14 cellular contexts compared by ENCODE assay signal in the genomic region with DNA sequence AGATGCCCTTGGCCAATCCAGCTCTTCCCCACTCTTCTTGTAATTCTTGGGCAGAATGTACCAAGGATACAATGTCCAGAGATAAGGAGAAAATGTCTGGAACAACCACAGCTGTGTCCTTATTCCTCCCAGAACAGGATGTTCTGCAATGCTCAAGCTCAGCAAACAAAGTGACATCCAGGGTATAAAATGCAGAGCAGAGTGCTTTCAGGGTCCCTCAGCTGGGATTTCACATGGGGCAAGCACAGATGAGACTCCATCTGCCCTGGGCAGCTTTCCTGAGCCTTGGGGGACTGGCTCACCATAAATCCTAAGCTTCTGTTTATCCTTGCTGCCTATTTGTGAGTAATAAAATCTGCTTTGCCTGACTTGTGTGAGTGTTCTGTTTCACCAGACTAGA.
DNase-seq lines count a peak whose midpoint lies in the region; ATAC-seq, FAIRE-seq and TF ChIP-seq lines count a peak whose summit lies in the region.
"Had no signal": no experiment of that assay in that cellular context is flagged by ENCODE, and none has a peak within 500 bp of the region (broad histone marks: within the 10 kb centered on the region; RNA-seq: fewer than 3 reads in every experiment).

No MANE protein-coding gene starts in this region.

- DNase-seq in HepG2 (ENCODE audit: low spot score) (no peak), heart right ventricle (peak in 1 of 2 donors; percentile 37), prostate gland (ENCODE audit: low spot score) (peak; percentile 16), hepatic stellate cell (ENCODE audit: low spot score) (no peak), MV-4-11 (lab: John Stamatoyannopoulos, UW) (no peak)
- no peak for DNase-seq in CD4-positive, alpha-beta T cell
- DNase-seq: activated CD4-positive, CD25-positive, alpha-beta regulatory T cell treated with anti-CD3 and anti-CD28 coated beads, Interleukin-2, amount 50 U/mL, for 72 hours; hippocampal formation; SIG-M5 had no signal

- FAIRE-seq in HepG2 (lab: Jason Lieb, UNC) = no peak
- FAIRE-seq: colon had no signal

- intact Hi-C loops in HepG2 (cut with micrococcal nuclease; ENCODE audit: unreplicated experiment) (no loop called here), heart right ventricle (cut with DNase I) (loop anchor here in 1 of 10 donors (10.0 kb wide), 1 partner anchor 204 kb away; no protein-coding TSS in a partner anchor), prostate gland (cut with DNase I) (loop anchor here (5.0 kb wide), 1 partner anchor 476 kb away; no protein-coding TSS in a partner anchor)
- intact Hi-C loops in CD4-positive, alpha-beta T cell (cut with DNase I, micrococcal nuclease) = no loop called here

- H3K79me2 ChIP-seq in HepG2 (ENCODE audit: insufficient read depth, low read length) = no peaks in the 10 kb centered on the region

- no TSS peak for BruUV-seq in HepG2 (replicated peaks; lab: Mats Ljungman, UMichigan)

- TF ChIP-seq RAD21 in liver (IDR thresholded peaks at IDR 0.05) (no peak), HepG2 (CRISPR knock-in tag; IDR thresholded peaks at IDR 0.05) (no peak)

- H3K27me3 ChIP-seq in liver (ENCODE audit: control insufficient read depth in 4 of 4, insufficient read depth in 4 of 4, low read length in 3 of 4) (no peaks in the 10 kb centered on the region), HepG2 (ENCODE audit: control insufficient read depth in 1 of 2, insufficient read depth in 2 of 2, low read length in 2 of 2) (no peaks in the 10 kb centered on the region; a peak in 1 of 5 replicates), heart right ventricle (no peaks in the 10 kb centered on the region), prostate gland (replicated peaks; ENCODE audit: insufficient read depth) (no peaks in the 10 kb centered on the region)
- H3K27me3 ChIP-seq in CD4-positive, alpha-beta T cell (ENCODE audit: control insufficient read depth, insufficient read depth, low read length) = no peaks in the 10 kb centered on the region

- peaks cover 2% of the 10 kb centered on the region for H3K27me3 Mint-ChIP-seq in CD4-positive, alpha-beta T cell

- H3K36me3 ChIP-seq in liver (ENCODE audit: control insufficient read depth in 4 of 4, insufficient read depth in 3 of 4, low read depth in 1 of 4, low read length in 3 of 4) = no peaks in the 10 kb centered on the region
- no peaks in the 10 kb centered on the region for H3K36me3 ChIP-seq in HepG2 (replicated peaks in 1 of 2; ENCODE audit: control insufficient read depth in 1 of 2, insufficient read depth in 2 of 2, low read length in 2 of 2)
- no peaks in the 10 kb centered on the region for H3K36me3 ChIP-seq in heart right ventricle
- H3K36me3 ChIP-seq in prostate gland = no peaks in the 10 kb centered on the region

- no peaks in the 10 kb centered on the region for H3K4me1 Mint-ChIP-seq in CD4-positive, alpha-beta T cell (ENCODE audit: low read depth)

- no peak overlapping the region for H3K27ac Mint-ChIP-seq in CD4-positive, alpha-beta T cell
- H3K27ac Mint-ChIP-seq: activated T-helper 1 cell treated with anti-CD3 and anti-CD28 coated beads, Interleukin-12 subunit alpha, Interleukin-12 subunit beta, Interleukin-2, Interleukin-4 antibody, amounts not matched to agents 30 ng/mL and 10 ng/mL and 1 ng/mL, durations not matched to agents 14 hours and 24 hours and 36 hours had no signal

- in situ Hi-C loops in HepG2 (cut with HindIII; ENCODE audit: extremely low pct_ligation_motif_present, low pct_unique_long_range_greater_than_20kb) = no loop called here

- H3K9me3 ChIP-seq in liver (ENCODE audit: control insufficient read depth in 4 of 4, low read length in 3 of 4) = peaks cover 0 to 6% (median 1%) of the 10 kb centered on the region in 4 donors
- H3K9me3 ChIP-seq in HepG2 (ENCODE audit: low read length) = 0 out of 2 replicates have a peak, but pooled peaks cover 6% of the 10 kb centered on the region
- peaks cover 0 to 36% (median 19%) of the 10 kb centered on the region in 11 donors for H3K9me3 ChIP-seq in heart right ventricle
- H3K9me3 ChIP-seq in prostate gland = no peaks in the 10 kb centered on the region
- H3K9me3 ChIP-seq in CD4-positive, alpha-beta T cell (ENCODE audit: control insufficient read depth, low read length) = peaks cover 23% of the 10 kb centered on the region

- H3K4me3 Mint-ChIP-seq in CD4-positive, alpha-beta T cell = no peak overlapping the region
- H3K4me3 Mint-ChIP-seq: activated T-helper 1 cell treated with anti-CD3 and anti-CD28 coated beads, Interleukin-12 subunit alpha, Interleukin-12 subunit beta, Interleukin-2, Interleukin-4 antibody, amounts not matched to agents 30 ng/mL and 10 ng/mL and 1 ng/mL, durations not matched to agents 14 hours and 24 hours and 36 hours had no signal

- H3K9me3 Mint-ChIP-seq in CD4-positive, alpha-beta T cell = peaks cover 14% of the 10 kb centered on the region

- H3K4me2 ChIP-seq in HepG2 (ENCODE audit: low read depth, low read length) = no peak overlapping the region
- H3K4me2 ChIP-seq: KMS-11 had no signal

- TF ChIP-seq CTCF in liver (IDR thresholded peaks at IDR 0.05; ENCODE audit: low read depth, low read length, missing input control) = no peak
- TF ChIP-seq CTCF in HepG2 (CRISPR knock-in tag; IDR thresholded peaks at IDR 0.05) = no peak
- TF ChIP-seq CTCF in heart right ventricle (IDR thresholded peaks at IDR 0.05) = no peak
- no peak for TF ChIP-seq CTCF in prostate gland (IDR thresholded peaks at IDR 0.05)
- no peak for TF ChIP-seq CTCF in CD4-positive, alpha-beta T cell (IDR thresholded peaks at IDR 0.05)

- no peak overlapping the region for H3K4me3 ChIP-seq in liver (ENCODE audit: low read depth in 1 of 3, low read length in 3 of 3)
- H3K4me3 ChIP-seq in HepG2 (replicated peaks in 1 of 3; ENCODE audit: insufficient read depth in 1 of 3, low read depth in 2 of 3, low read length in 3 of 3) = no peak overlapping the region
- H3K4me3 ChIP-seq in heart right ventricle = no peak overlapping the region
- H3K4me3 ChIP-seq in prostate gland = no peak overlapping the region

- no peak overlapping the region for H3K9ac ChIP-seq in liver (ENCODE audit: low read depth in 1 of 2, low read length in 2 of 2)
- no peak overlapping the region for H3K9ac ChIP-seq in HepG2 (ENCODE audit: insufficient read depth, low read depth, low read length)
- H3K9ac ChIP-seq: KMS-11 had no signal

- TF ChIP-seq POLR2A in HepG2 (IDR thresholded peaks at IDR 0.05; ENCODE audit: insufficient read depth in 1 of 2, low read depth in 2 of 2, low read length in 2 of 2) (no peak), prostate gland (IDR thresholded peaks at IDR 0.05) (no peak)

- CTCF ChIA-PET in HepG2 (lab: Yijun Ruan, JAX; ENCODE audit: low intra/inter-chr PET ratio, low total read pairs) = no interaction called here
- CTCF ChIA-PET in CD4-positive, alpha-beta T cell (lab: Charles Lee) = no interaction called here

- no peaks in the 10 kb centered on the region for H3K4me1 ChIP-seq in liver (ENCODE audit: control insufficient read depth in 4 of 4, insufficient read depth in 4 of 4, low read length in 3 of 4)
- 0 out of 2 replicates have a peak, but pooled peaks cover 6% of the 10 kb centered on the region for H3K4me1 ChIP-seq in HepG2 (ENCODE audit: insufficient read depth, low read length)
- peaks cover 0 to 21% (median 4%) of the 10 kb centered on the region in 9 donors for H3K4me1 ChIP-seq in heart right ventricle
- peaks cover 4% of the 10 kb centered on the region for H3K4me1 ChIP-seq in prostate gland (replicated peaks)

- H2AFZ ChIP-seq in HepG2 (ENCODE audit: low read length) = no peak overlapping the region

- H3K27ac ChIP-seq in liver (ENCODE audit: low read depth in 1 of 2, low read length in 2 of 2) = no peak overlapping the region
- H3K27ac ChIP-seq in HepG2 (ENCODE audit: extremely low read length, insufficient read depth, low read length) = no peak overlapping the region
- H3K27ac ChIP-seq in heart right ventricle = peak overlapping the region in 9 of 10 donors; percentile 15 to 80 (median 61)
- H3K27ac ChIP-seq in prostate gland = peak overlapping the region; percentile 26 to 51
- H3K27ac ChIP-seq in CD4-positive, alpha-beta T cell (ENCODE audit: low read depth, low read length) = no peak overlapping the region
- H3K27ac ChIP-seq: KMS-11 had no signal

- ATAC-seq in HepG2 (no peak), heart right ventricle (peak in 7 of 8 donors; percentile 70 to 88 (median 87)), HG02973 (IDR thresholded peaks at IDR 0.05; ENCODE audit: unreplicated experiment) (no peak)
- no peak for ATAC-seq in CD4-positive, alpha-beta T cell (ENCODE audit: poor library complexity)

- no peaks in the 10 kb centered on the region for H3K36me3 Mint-ChIP-seq in CD4-positive, alpha-beta T cell (ENCODE audit: low read depth)

- TF ChIP-seq EP300 in HepG2 (IDR thresholded peaks at IDR 0.05; ENCODE audit: low read depth in 2 of 2, low read length in 2 of 2) = no peak
- TF ChIP-seq EP300 in HepG2 (CRISPR knock-in tag; IDR thresholded peaks at IDR 0.05; ENCODE audit: borderline replicate concordance) = no peak

- H4K20me1 ChIP-seq in HepG2 (ENCODE audit: insufficient read depth, low read length) = no peaks in the 10 kb centered on the region

- POLR2A ChIA-PET in HepG2 (lab: Yijun Ruan, JAX) = no interaction called here
- POLR2A ChIA-PET in CD4-positive, alpha-beta T cell (lab: Charles Lee) = no interaction called here

TF ChIP-seq in liver, 16 proteins besides CTCF, POLR2A, EP300 and RAD21 (continues in another document):
- no peak for TF ChIP-seq FOXA1 (IDR thresholded peaks at IDR 0.05)
- no peak for TF ChIP-seq TAF1 (conservative IDR thresholded peaks at IDR 0.05)
- TF ChIP-seq NR2F2 (IDR thresholded peaks at IDR 0.05) = peak; percentile 50
- TF ChIP-seq, protein P1, sequence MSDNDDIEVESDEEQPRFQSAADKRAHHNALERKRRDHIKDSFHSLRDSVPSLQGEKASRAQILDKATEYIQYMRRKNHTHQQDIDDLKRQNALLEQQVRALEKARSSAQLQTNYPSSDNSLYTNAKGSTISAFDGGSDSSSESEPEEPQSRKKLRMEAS (IDR thresholded peaks at IDR 0.05) = no peak
- peak; percentile 49 for TF ChIP-seq SP1 (IDR thresholded peaks at IDR 0.05)
- TF ChIP-seq HNF4G (IDR thresholded peaks at IDR 0.05) = no peak
- TF ChIP-seq RXRA (IDR thresholded peaks at IDR 0.05) = no peak
- no peak for TF ChIP-seq GABPA (IDR thresholded peaks at IDR 0.05 in 1 of 2, conservative IDR thresholded peaks at IDR 0.05 in 1 of 2)

Comparison
In these comparisons a context has a peak if more than half of its experiments do, and no peak if none do; other contexts are left out.
1. H3K27ac ChIP-seq: peak in heart right ventricle (9 of 10) and prostate gland (2 of 2); none in liver (0 of 2), HepG2 (single experiment) and CD4-positive, alpha-beta T cell (single experiment).
2. ATAC-seq: peak in heart right ventricle (7 of 8); none in HepG2 (single experiment), CD4-positive, alpha-beta T cell (single experiment) and HG02973 (single experiment).